10 cellular contexts compared by ENCODE assay signal in the genomic region with DNA sequence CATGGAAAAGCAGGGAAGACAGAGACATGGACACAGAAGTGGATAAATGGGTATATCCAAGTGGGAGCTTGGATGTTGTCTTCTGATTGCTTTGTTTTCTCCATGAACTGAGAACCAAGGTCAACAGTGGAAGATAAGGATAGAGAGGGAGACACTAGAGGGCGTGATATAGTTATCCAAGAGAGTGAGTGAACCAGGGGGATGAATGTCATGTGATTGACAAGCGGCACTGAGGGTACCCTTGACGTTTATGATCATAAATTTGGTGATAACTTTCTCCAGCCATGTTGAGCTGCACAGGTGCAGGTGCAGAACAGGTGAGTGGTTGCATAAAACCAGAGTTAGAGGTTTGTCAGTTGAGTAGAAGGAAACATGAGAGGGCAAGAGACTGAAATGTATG. TPM values are rescaled to one million over a fixed set of nuclear protein-coding genes. Genes with fewer than 3 reads are reported as not detected.
DNase-seq lines count a peak whose midpoint lies in the region; ATAC-seq, FAIRE-seq and TF ChIP-seq lines count a peak whose summit lies in the region.
"Had no signal": no experiment of that assay in that cellular context is flagged by ENCODE, and none has a peak within 500 bp of the region (broad histone marks: within the 10 kb centered on the region; RNA-seq: fewer than 3 reads in every experiment).

No MANE protein-coding gene starts in this region.

- H3K4me1 ChIP-seq in transverse colon (no peaks in the 10 kb centered on the region), GM23248 (ENCODE audit: insufficient read depth) (no peaks in the 10 kb centered on the region)

- H3K9me3 ChIP-seq in transverse colon (peaks cover 0 to 10% of the 10 kb centered on the region in 2 donors), GM23248 (ENCODE audit: low read depth) (no peaks in the 10 kb centered on the region)

- H3K27ac ChIP-seq in transverse colon (no peak overlapping the region), GM23248 (no peak overlapping the region)

- DNase-seq in NCI-H146 (lab: John Stamatoyannopoulos, UW) (peak; percentile 17), NCI-H146 treated with DMSO at 0.1 percent for 48 hours (lab: John Stamatoyannopoulos, UW; ENCODE audit: unreplicated experiment) (no peak), HTR-8/SVneo (ENCODE audit: insufficient read length, low spot score) (no peak), WTC11 (ENCODE audit: low spot score) (no peak), transverse colon (no peak), GM23248 (no peak)
- DNase-seq in naive thymus-derived CD8-positive, alpha-beta T cell = peak in 4 of 10 donors; percentile 31 to 67 (median 56)
- DNase-seq: activated T-cell treated with anti-CD3 and anti-CD28 coated beads, Interleukin-2, amount 50 U/mL, for 1 hour; effector CD8-positive, alpha-beta T cell had no signal

- H3K4me1 Mint-ChIP-seq in WTC11 = peaks cover 5% of the 10 kb centered on the region
- H3K4me1 Mint-ChIP-seq in naive thymus-derived CD8-positive, alpha-beta T cell = peaks cover 0 to 3% (median 2%) of the 10 kb centered on the region in 4 donors

- H3K9ac ChIP-seq in GM23248 = no peak overlapping the region

- no peaks in the 10 kb centered on the region for H3K9me2 ChIP-seq in GM23248 (ENCODE audit: insufficient read depth)

- no peaks in the 10 kb centered on the region for H3K79me2 ChIP-seq in GM23248 (ENCODE audit: insufficient read depth)

- TF ChIP-seq POLR2A in transverse colon (IDR thresholded peaks at IDR 0.05) = no peak

- no peak for TF ChIP-seq CTCF in WTC11 (IDR thresholded peaks at IDR 0.05)
- peak in 2 of 5 experiments; percentile 17 to 29 for TF ChIP-seq CTCF in transverse colon (IDR thresholded peaks at IDR 0.05)

- intact Hi-C loops in transverse colon (cut with DNase I; ENCODE audit: low total_unique reads) = no loop called here

- H3K27ac Mint-ChIP-seq in WTC11 = no peak overlapping the region
- H3K27ac Mint-ChIP-seq in naive thymus-derived CD8-positive, alpha-beta T cell = no peak overlapping the region

- no peaks in the 10 kb centered on the region for H3F3A ChIP-seq in GM23248 (ENCODE audit: insufficient read depth)

- no peak overlapping the region for H3K4me2 ChIP-seq in GM23248 (ENCODE audit: unreplicated experiment)

- FAIRE-seq in HTR-8/SVneo (lab: Jason Lieb, UNC) = peak; percentile 52

- H3K9me3 Mint-ChIP-seq in WTC11 = peaks cover 6% of the 10 kb centered on the region; the same call in 1 of the 2 replicates
- peaks cover 0 to 4% (median 0%) of the 10 kb centered on the region in 9 donors for H3K9me3 Mint-ChIP-seq in naive thymus-derived CD8-positive, alpha-beta T cell

- no peak overlapping the region for H3K4me3 ChIP-seq in transverse colon
- no peak overlapping the region for H3K4me3 ChIP-seq in GM23248

- WGBS in transverse colon (ENCODE audit: low coverage in 1 of 2), 2 donors = 12 to 17% methylated on average over 3 of the region's 3 CpGs
- 8 to 10% methylated on average over 3 of the region's 3 CpGs for WGBS in GM23248 (ENCODE audit: low coverage in 1 of 2, low lambda C conversion rate in 2 of 2, missing lambda C conversion rate in 2 of 2), 2 experiments

- ATAC-seq in WTC11 = peak; percentile 71
- ATAC-seq in naive thymus-derived CD8-positive, alpha-beta T cell = peak; percentile 78 to 93
- no peak for ATAC-seq in GM18870 (IDR thresholded peaks at IDR 0.05; ENCODE audit: unreplicated experiment)

- in situ Hi-C loops in transverse colon (cut with MboI; ENCODE audit: low pct_ligation_motif_present in 1 of 4, low pct_unique_long_range_greater_than_20kb in 1 of 4, low sequenced_read_pairs in 3 of 4) (no loop called here), GM23248 (cut with MboI) (no loop called here)

- no peak for TF ChIP-seq EP300 in transverse colon (IDR thresholded peaks at IDR 0.05; ENCODE audit: low read depth)

- H3K27me3 Mint-ChIP-seq in WTC11 (ENCODE audit: low read depth) = peaks cover 2% of the 10 kb centered on the region; the same call in 1 of the 2 replicates
- peaks cover 0 to 4% (median 0%) of the 10 kb centered on the region in 5 donors for H3K27me3 Mint-ChIP-seq in naive thymus-derived CD8-positive, alpha-beta T cell

- CTCF ChIA-PET in WTC11 (lab: Charles Lee) = interaction anchor here (0.6 to 2.1 kb wide), 8 partner anchors 11 to 47 kb away, joined by 3 to 10 read pairs (median 4); no protein-coding TSS in a partner anchor

- H2AFZ ChIP-seq in GM23248 = no peak overlapping the region

- H3K36me3 ChIP-seq in transverse colon = no peaks in the 10 kb centered on the region
- H3K36me3 ChIP-seq in GM23248 (ENCODE audit: low read depth) = no peaks in the 10 kb centered on the region

- no peaks in the 10 kb centered on the region for H4K20me1 ChIP-seq in GM23248 (ENCODE audit: insufficient read depth)

- POLR2A ChIA-PET in WTC11 (lab: Charles Lee) = interaction anchor here (0.6 kb wide), 1 partner anchor 81 kb away, joined by 3 read pairs; no protein-coding TSS in a partner anchor
- POLR2A ChIA-PET in naive thymus-derived CD8-positive, alpha-beta T cell (lab: Charles Lee) = interaction anchor here (0.6 to 3.6 kb wide), 6 partner anchors 16 to 288 kb away, joined by 3 to 28 read pairs (median 4); no protein-coding TSS in a partner anchor

- H3K36me3 Mint-ChIP-seq in WTC11 = no peaks in the 10 kb centered on the region
- H3K36me3 Mint-ChIP-seq in naive thymus-derived CD8-positive, alpha-beta T cell = peaks cover 0 to 5% (median 0%) of the 10 kb centered on the region in 3 donors

- H3K4me3 Mint-ChIP-seq in WTC11 = no peak overlapping the region
- no peak overlapping the region for H3K4me3 Mint-ChIP-seq in naive thymus-derived CD8-positive, alpha-beta T cell

- H3K27me3 ChIP-seq in transverse colon = peaks cover 12% of the 10 kb centered on the region
- H3K27me3 ChIP-seq in GM23248 (replicated peaks; ENCODE audit: insufficient read depth) = peaks cover 22% of the 10 kb centered on the region

TF ChIP-seq in WTC11, 78 proteins besides CTCF, POLR2A, EP300 and RAD21:
- TF ChIP-seq ZSCAN18 (CRISPR knock-in tag; IDR thresholded peaks at IDR 0.05) (no peak), ZNF671 (CRISPR knock-in tag; IDR thresholded peaks at IDR 0.05) (no peak), ZNF317 (CRISPR knock-in tag; IDR thresholded peaks at IDR 0.05; ENCODE audit: borderline replicate concordance, low read depth) (no peak), ZNF263 (CRISPR knock-in tag; IDR thresholded peaks at IDR 0.05; ENCODE audit: low read depth) (no peak), TEAD1 (CRISPR knock-in tag; IDR thresholded peaks at IDR 0.05) (no peak), CBFB (CRISPR knock-in tag; IDR thresholded peaks at IDR 0.05; ENCODE audit: low read depth) (no peak)
- TF ChIP-seq, protein P1, sequence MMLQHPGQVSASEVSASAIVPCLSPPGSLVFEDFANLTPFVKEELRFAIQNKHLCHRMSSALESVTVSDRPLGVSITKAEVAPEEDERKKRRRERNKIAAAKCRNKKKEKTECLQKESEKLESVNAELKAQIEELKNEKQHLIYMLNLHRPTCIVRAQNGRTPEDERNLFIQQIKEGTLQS (CRISPR knock-in tag; conservative IDR thresholded peaks at IDR 0.05) = no peak
- TF ChIP-seq, protein P2, sequence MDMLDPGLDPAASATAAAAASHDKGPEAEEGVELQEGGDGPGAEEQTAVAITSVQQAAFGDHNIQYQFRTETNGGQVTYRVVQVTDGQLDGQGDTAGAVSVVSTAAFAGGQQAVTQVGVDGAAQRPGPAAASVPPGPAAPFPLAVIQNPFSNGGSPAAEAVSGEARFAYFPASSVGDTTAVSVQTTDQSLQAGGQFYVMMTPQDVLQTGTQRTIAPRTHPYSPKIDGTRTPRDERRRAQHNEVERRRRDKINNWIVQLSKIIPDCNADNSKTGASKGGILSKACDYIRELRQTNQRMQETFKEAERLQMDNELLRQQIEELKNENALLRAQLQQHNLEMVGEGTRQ (CRISPR knock-in tag; IDR thresholded peaks at IDR 0.05) = peak; percentile 60

RNA-seq across cellular contexts. Expression of gene EBF4, which starts 20.7 kb away (rescaled TPM):
- total RNA-seq in WTC11 (2021) (2.7 to 5.0 TPM (median 3.2 TPM) in 3 replicates), transverse colon (100 to 1,000 TPM in 1 of 4 donors, 1 to 10 TPM in 3; 3.7 to 101 (median 5.4) TPM)
- 10 to 100 TPM; 14.3 to 14.9 TPM for total RNA-seq in naive thymus-derived CD8-positive, alpha-beta T cell
- 1 to 10 TPM in 1 of 3 donors, under 1 TPM in 2; 0.37 to 2.2 (median 0.88) TPM for polyA plus RNA-seq in naive thymus-derived CD8-positive, alpha-beta T cell
- total RNA-seq in GM23248 (2014; rRNA removed; shearing (Covaris generic)) = 0.76 TPM in 1 of 2 replicates, not detected in the other
- 0.36 TPM in 1 of 2 replicates, not detected in the other for polyA plus RNA-seq in GM23248 (2016; fragmentation: Nextera tagmentation; extraction: Ambion mirVana)

RNA-seq across cellular contexts. Expression of gene IDH3B, which starts 49.3 kb away (rescaled TPM):
- total RNA-seq in WTC11 (2021) (101 to 136 TPM (median 107 TPM) in 3 replicates), transverse colon (100 to 1,000 TPM in 2 of 4 donors, 10 to 100 TPM in 2; 71.8 to 152 (median 106) TPM)
- total RNA-seq in naive thymus-derived CD8-positive, alpha-beta T cell = 100 to 1,000 TPM; 121 to 126 TPM
- 100 to 1,000 TPM in 2 of 3 donors, 10 to 100 TPM in 1; 95.6 to 126 (median 115) TPM for polyA plus RNA-seq in naive thymus-derived CD8-positive, alpha-beta T cell
- 76.3 and 91.1 TPM in 2 replicates for total RNA-seq in GM23248 (2014; rRNA removed; shearing (Covaris generic))
- 75.6 and 79.5 TPM in 2 replicates for polyA plus RNA-seq in GM23248 (2016; fragmentation: Nextera tagmentation; extraction: Ambion mirVana)
